ENCODE assay signal across 13 cellular contexts in genomic region chr5:60701317-60701988, GRCh38. TPM values are rescaled to one million over a fixed set of nuclear protein-coding genes. Genes with fewer than 3 reads are reported as not detected.
DNase-seq lines count a peak whose midpoint lies in the region; ATAC-seq and TF ChIP-seq lines count a peak whose summit lies in the region.
"Had no signal": no experiment of that assay in that cellular context is flagged by ENCODE, and none has a peak within 500 bp of the region (broad histone marks: within the 10 kb centered on the region; RNA-seq: fewer than 3 reads in every experiment).

No MANE protein-coding gene starts in this region.

- H3K27me3 ChIP-seq in BLaER1 treated with 17β-estradiol and CSF1 and Interleukin-3, amounts not matched to agents 10 nM and 100 nM: no peaks in the 10 kb centered on the region
- no peaks in the 10 kb centered on the region for H3K27me3 ChIP-seq in heart left ventricle
- no peaks in the 10 kb centered on the region for H3K27me3 ChIP-seq in effector memory CD4-positive, alpha-beta T cell (replicated peaks; ENCODE audit: control insufficient read depth, insufficient read depth, low read length, poor library complexity, severe bottlenecking)

- no peak overlapping the region for H3K27ac ChIP-seq in BLaER1 treated with 17β-estradiol and CSF1 and Interleukin-3, amounts not matched to agents 10 nM and 100 nM
- no peak overlapping the region for H3K27ac ChIP-seq in heart left ventricle
- no peak overlapping the region for H3K27ac ChIP-seq in effector memory CD4-positive, alpha-beta T cell (ENCODE audit: insufficient read depth, low read length, poor library complexity, severe bottlenecking)

- H3K9me3 ChIP-seq in BLaER1 treated with 17β-estradiol and CSF1 and Interleukin-3, amounts not matched to agents 10 nM and 100 nM (replicated peaks in 1 of 11): no peaks in the 10 kb centered on the region
- H3K9me3 ChIP-seq in T-helper 17 cell (ENCODE audit: control insufficient read depth, low read length, poor library complexity, severe bottlenecking) (no peaks in the 10 kb centered on the region), heart left ventricle (no peaks in the 10 kb centered on the region)
- no peaks in the 10 kb centered on the region for H3K9me3 ChIP-seq in effector memory CD4-positive, alpha-beta T cell (ENCODE audit: control insufficient read depth, low read length)

- no peaks in the 10 kb centered on the region for H3K36me3 Mint-ChIP-seq in T-helper 17 cell (ENCODE audit: low read depth)
- H3K36me3 Mint-ChIP-seq in effector memory CD8-positive, alpha-beta T cell (ENCODE audit: insufficient read depth): peaks cover 8% of the 10 kb centered on the region
- H3K36me3 Mint-ChIP-seq: memory B cell had no signal

- in situ Hi-C loops in G401 (cut with HindIII; ENCODE audit: low sequenced_read_pairs): no loop called here

- no peak overlapping the region for H3K27ac Mint-ChIP-seq in T-helper 17 cell
- no peak overlapping the region for H3K27ac Mint-ChIP-seq in effector memory CD8-positive, alpha-beta T cell

- DNase-seq in G401 (ENCODE audit: low spot score) (peak; percentile 71), T-helper 17 cell (no peak), left kidney (ENCODE audit: low read depth, low spot score) (peak; percentile 15), heart left ventricle (no peak), left colon (no peak)
- DNase-seq in effector memory CD4-positive, alpha-beta T cell: no peak
- no peak for DNase-seq in effector memory CD8-positive, alpha-beta T cell
- DNase-seq: activated gamma-delta T cell treated with Interleukin-2 at 50 U/mL for 16 hours, glutamatergic neuron, NCI-H1048, NCI-H526 had no signal

- no peak for TF ChIP-seq POLR2A in heart left ventricle (IDR thresholded peaks at IDR 0.05)

- ATAC-seq in T-helper 17 cell: no peak
- no peak for ATAC-seq in heart left ventricle
- no peak for ATAC-seq in left colon
- no peak for ATAC-seq in effector memory CD8-positive, alpha-beta T cell (replicated peaks)

- H3K4me1 ChIP-seq in BLaER1 treated with 17β-estradiol and CSF1 and Interleukin-3, amounts not matched to agents 10 nM and 100 nM: peaks cover 16 to 34% (median 25%) of the 10 kb centered on the region in 10 experiments
- H3K4me1 ChIP-seq in heart left ventricle: peaks cover 0 to 21% (median 6%) of the 10 kb centered on the region in 12 donors
- H3K4me1 ChIP-seq in effector memory CD4-positive, alpha-beta T cell (ENCODE audit: control insufficient read depth, insufficient read depth, low read length, poor library complexity, severe bottlenecking): no peaks in the 10 kb centered on the region

- intact Hi-C loops in heart left ventricle (cut with DNase I): no loop called here
- intact Hi-C loops in left colon (cut with DNase I, micrococcal nuclease): no loop called here

- H3K4me2 ChIP-seq in BLaER1 treated with 17β-estradiol and CSF1 and Interleukin-3, amounts not matched to agents 10 nM and 100 nM: peak overlapping the region in 10 of 11 experiments; percentile 75 to 96 (median 86); a peak in 20 of 22 replicates

- 56 to 64% (median 57%) methylated on average over 8 of the region's 8 CpGs for WGBS in heart left ventricle, 4 donors

- TF ChIP-seq CTCF in heart left ventricle (IDR thresholded peaks at IDR 0.05): no peak

- H4K20me1 ChIP-seq in BLaER1 treated with 17β-estradiol and CSF1 and Interleukin-3, amounts not matched to agents 10 nM and 100 nM: no peaks in the 10 kb centered on the region

- H3K4me3 ChIP-seq in BLaER1 treated with 17β-estradiol and CSF1 and Interleukin-3, amounts not matched to agents 10 nM and 100 nM: no peak overlapping the region
- no peak overlapping the region for H3K4me3 ChIP-seq in heart left ventricle
- no peak overlapping the region for H3K4me3 ChIP-seq in effector memory CD4-positive, alpha-beta T cell (ENCODE audit: insufficient read depth, low read depth, low read length, poor library complexity, severe bottlenecking)

- H3K9ac ChIP-seq in BLaER1 treated with 17β-estradiol and CSF1 and Interleukin-3, amounts not matched to agents 10 nM and 100 nM: no peak overlapping the region

- peak overlapping the region; percentile 9 for H3K4me3 Mint-ChIP-seq in T-helper 17 cell
- H3K4me3 Mint-ChIP-seq in effector memory CD8-positive, alpha-beta T cell: no peak overlapping the region

- peaks cover 5% of the 10 kb centered on the region for H3K27me3 Mint-ChIP-seq in T-helper 17 cell
- no peaks in the 10 kb centered on the region for H3K27me3 Mint-ChIP-seq in effector memory CD8-positive, alpha-beta T cell

- H3K4me1 Mint-ChIP-seq in T-helper 17 cell: peaks cover 25% of the 10 kb centered on the region
- peaks cover 10 to 12% of the 10 kb centered on the region in 2 donors for H3K4me1 Mint-ChIP-seq in effector memory CD8-positive, alpha-beta T cell (ENCODE audit: low read depth in 2 of 2)

- H3K9me3 Mint-ChIP-seq in effector memory CD8-positive, alpha-beta T cell: no peaks in the 10 kb centered on the region
- H3K9me3 Mint-ChIP-seq: memory B cell had no signal

- H3K36me3 ChIP-seq in BLaER1 treated with 17β-estradiol and CSF1 and Interleukin-3, amounts not matched to agents 10 nM and 100 nM: no peaks in the 10 kb centered on the region
- no peaks in the 10 kb centered on the region for H3K36me3 ChIP-seq in heart left ventricle
- H3K36me3 ChIP-seq in effector memory CD4-positive, alpha-beta T cell (ENCODE audit: control insufficient read depth, insufficient read depth, low read length): no peaks in the 10 kb centered on the region

RNA-seq across cellular contexts. Expression of gene DEPDC1B, which starts 1.5 kb away (rescaled TPM):
- 164 and 223 TPM in 2 replicates for total RNA-seq in G401 (2014; rRNA removed; shearing (Covaris generic))
- 1 to 10 TPM in 1 of 2 donors, under 1 TPM in 1; 0.77 to 1.4 TPM for total RNA-seq in T-helper 17 cell
- total RNA-seq in heart left ventricle: 1 to 10 TPM in 1 of 9 donors, under 1 TPM in 4, not detected in 4; 0.22 to 3.1 (median 0.36) TPM
- under 1 TPM in 1 of 2 donors, not detected in 1; 0.10 TPM for polyA plus RNA-seq in heart left ventricle
- total RNA-seq in left colon: 1 to 10 TPM; 5.3 to 7.0 TPM

Comparison
In these comparisons a context has a peak if more than half of its experiments do, and no peak if none do; other contexts are left out.
1. DNase-seq: peak in G401 (single experiment) and left kidney (single experiment); none in T-helper 17 cell (0 of 3), heart left ventricle (0 of 5), left colon (0 of 2), effector memory CD4-positive, alpha-beta T cell (0 of 3) and effector memory CD8-positive, alpha-beta T cell (0 of 3).
2. RNA of gene DEPDC1B, which starts 1.5 kb away (total RNA-seq): 164 to 223 TPM in G401; 5.3 to 7.0 TPM in left colon, 0.77 to 1.4 TPM in T-helper 17 cell and 0.22 to 3.1 TPM in heart left ventricle; every median in the first group is over 10 times any median in the second.